8 cellular contexts compared by ENCODE assay signal in genomic region chr17:42016411-42016831, GRCh38. TPM values are rescaled to one million over a fixed set of nuclear protein-coding genes. Genes with fewer than 3 reads are reported as not detected.
A peak's percentile ranks its signal among the peaks of the same experiment; 100 is the strongest.
DNase-seq lines count a peak whose midpoint lies in the region; ATAC-seq and TF ChIP-seq lines count a peak whose summit lies in the region.

No MANE protein-coding gene starts in this region.

- H3K36me3 ChIP-seq in RWPE2 (ENCODE audit: low read depth) = peaks cover 22% of the 10 kb centered on the region
- H3K36me3 ChIP-seq in muscle layer of colon (ENCODE audit: insufficient read depth, low read length) = no peaks in the 10 kb centered on the region

- no peak for ATAC-seq in RWPE2 (ENCODE audit: low read depth)
- no peak for ATAC-seq in GM19467 (IDR thresholded peaks at IDR 0.05; ENCODE audit: unreplicated experiment)

- H3K4me3 ChIP-seq in RWPE2 (ENCODE audit: severe bottlenecking) (peak overlapping the region; percentile 91), dorsolateral prefrontal cortex (peak overlapping the region; percentile 52 to 100 (median 95)), muscle layer of colon (ENCODE audit: low read depth in 1 of 2, low read length in 2 of 2) (peak overlapping the region; percentile 73 to 92)

- no peaks in the 10 kb centered on the region for H3K27me3 ChIP-seq in RWPE2 (ENCODE audit: insufficient read depth, poor library complexity, severe bottlenecking)
- no peaks in the 10 kb centered on the region for H3K27me3 ChIP-seq in dorsolateral prefrontal cortex
- H3K27me3 ChIP-seq in muscle layer of colon (ENCODE audit: control insufficient read depth in 1 of 2, insufficient read depth in 2 of 2, low read length in 2 of 2) = no peaks in the 10 kb centered on the region

- H3K9ac ChIP-seq in muscle layer of colon (ENCODE audit: low read length) = peak overlapping the region; percentile 88

- H3K27ac ChIP-seq in RWPE2 (ENCODE audit: poor library complexity, severe bottlenecking) (peak overlapping the region; percentile 75), dorsolateral prefrontal cortex (peak overlapping the region in 57 of 59 donors; percentile 74 to 98 (median 95)), muscle layer of colon (ENCODE audit: low read depth, low read length) (peak overlapping the region; percentile 86)

- H3K4me1 ChIP-seq in RWPE2 (ENCODE audit: insufficient read depth, poor library complexity, severe bottlenecking) (peaks cover 18% of the 10 kb centered on the region), muscle layer of colon (ENCODE audit: insufficient read depth, low read length) (peaks cover 37% of the 10 kb centered on the region)

- peak in 2 of 3 experiments; percentile 47 to 59 for DNase-seq in NCI-H1417 (lab: John Stamatoyannopoulos, UW)
- DNase-seq in NCI-H1417 treated with DMSO at 0.1 percent for 48 hours (lab: John Stamatoyannopoulos, UW) = no peak
- no peak for DNase-seq in RWPE2 (ENCODE audit: low spot score)
- DNase-seq in dorsolateral prefrontal cortex = peak in 2 of 10 donors; percentile 15 to 25
- no peak for DNase-seq in NK-92 treated with Interleukin-12 subunit alpha and Interleukin-12 subunit beta, amount 100 ng/mL, for 24 hours (lab: John Stamatoyannopoulos, UW)
- no peak for DNase-seq in GM13977 (ENCODE audit: low spot score)

- H3K9me3 ChIP-seq in RWPE2 (ENCODE audit: severe bottlenecking) (no peaks in the 10 kb centered on the region), muscle layer of colon (ENCODE audit: low read length) (no peaks in the 10 kb centered on the region)

- intact Hi-C loops in dorsolateral prefrontal cortex (cut with DNase I) = loop anchor here (2.0 kb wide), 1 partner anchor 50 kb away; the partner anchor contains the start of gene CNP (in 2 of the 2)

- TF ChIP-seq CTCF in RWPE2 (IDR thresholded peaks at IDR 0.05; ENCODE audit: poor library complexity, severe bottlenecking) (no peak), dorsolateral prefrontal cortex (IDR thresholded peaks at IDR 0.05 in 54 of 56, conservative IDR thresholded peaks at IDR 0.05 in 2 of 56; ENCODE audit: low read depth in 1 of 56, partially characterized antibody in 56 of 56) (no peak), GM13977 (IDR thresholded peaks at IDR 0.05; ENCODE audit: extremely low read depth, insufficient read depth, missing control alignments) (no peak)

- in situ Hi-C loops in GM13977 (cut with MboI; ENCODE audit: low pct_unique_long_range_greater_than_20kb, low sequenced_read_pairs, unreplicated experiment) = no loop called here

RNA-seq across cellular contexts. Expression of gene DNAJC7, which starts 0.8 kb away (rescaled TPM):
- 100 to 1,000 TPM in 114 of 120 experiments, 10 to 100 TPM in 6; 88.3 to 157 (median 125) TPM for total RNA-seq in dorsolateral prefrontal cortex

RNA-seq across cellular contexts. Expression of gene NKIRAS2, which starts 3.5 kb away (rescaled TPM):
- total RNA-seq in dorsolateral prefrontal cortex = 10 to 100 TPM in 106 of 120 experiments, 1 to 10 TPM in 14; 8.1 to 21.5 (median 12.5) TPM

RNA-seq across cellular contexts. Expression of gene C17orf113, which starts 34.0 kb away (rescaled TPM):
- total RNA-seq in dorsolateral prefrontal cortex = 1 to 10 TPM; 1.6 to 5.7 (median 3.4) TPM

RNA-seq across cellular contexts. Expression of gene CNP, which starts 49.8 kb away (rescaled TPM):
- 1,000 to 10,000 TPM in 25 of 120 experiments, 100 to 1,000 TPM in 95; 166 to 3,303 (median 637) TPM for total RNA-seq in dorsolateral prefrontal cortex

Comparison
In these comparisons a context has a peak if more than half of its experiments do, and no peak if none do; other contexts are left out.
1. DNase-seq: peak in NCI-H1417 (2 of 3); none in NCI-H1417 treated with DMSO at 0.1 percent for 48 hours (single experiment), RWPE2 (single experiment), NK-92 treated with Interleukin-12 subunit alpha and Interleukin-12 subunit beta, amount 100 ng/mL, for 24 hours (single experiment) and GM13977 (single experiment).
2. Peak in every context shown above with its lines, with median percentiles within 50 percentile points of each other: H3K27ac ChIP-seq and H3K4me3 ChIP-seq.